ENCODE assay signal across 8 cellular contexts in genomic region chr7:149284343-149284742, GRCh38. TPM values are rescaled to one million over a fixed set of nuclear protein-coding genes. Genes with fewer than 3 reads are reported as not detected.
A peak's percentile ranks its signal among the peaks of the same experiment; 100 is the strongest.
DNase-seq lines count a peak whose midpoint lies in the region; ATAC-seq, FAIRE-seq and TF ChIP-seq lines count a peak whose summit lies in the region.

No MANE protein-coding gene starts in this region.

- H3K27me3 ChIP-seq in BLaER1 (no peaks in the 10 kb centered on the region), keratinocyte (ENCODE audit: control insufficient read depth, extremely low read depth, insufficient read depth, low read length) (no peaks in the 10 kb centered on the region)

- peaks cover 31% of the 10 kb centered on the region for H3K4me1 ChIP-seq in BLaER1
- H3K4me1 ChIP-seq in keratinocyte (ENCODE audit: control insufficient read depth, extremely low read depth, insufficient read depth, low read length), result peaks cover 19% of the 10 kb centered on the region

- H3K36me3 ChIP-seq in BLaER1, result peaks cover 47% of the 10 kb centered on the region
- H3K36me3 ChIP-seq in keratinocyte (ENCODE audit: control insufficient read depth in 2 of 2, extremely low read depth in 1 of 2, insufficient read depth in 2 of 2, low read length in 2 of 2), result peaks cover 2 to 12% of the 10 kb centered on the region in 2 experiments

- H2AFZ ChIP-seq in keratinocyte (ENCODE audit: control insufficient read depth, low read length), result no peak overlapping the region

- H3K9ac ChIP-seq in BLaER1 (no peak overlapping the region), keratinocyte (ENCODE audit: control insufficient read depth, extremely low read depth, insufficient read depth, low read length) (no peak overlapping the region)

- no peak for TF ChIP-seq CTCF in keratinocyte (optimal IDR thresholded peaks at IDR 0.05 in 1 of 3, IDR thresholded peaks at IDR 0.05 in 1 of 3, conservative IDR thresholded peaks at IDR 0.05 in 1 of 3; ENCODE audit: extremely low read depth in 1 of 3, insufficient read depth in 2 of 3, low read length in 3 of 3)

- peaks cover 9% of the 10 kb centered on the region for H4K20me1 ChIP-seq in BLaER1
- no peaks in the 10 kb centered on the region for H4K20me1 ChIP-seq in keratinocyte (ENCODE audit: control insufficient read depth, extremely low read depth, insufficient read depth, low read length)

- H3K4me3 ChIP-seq in BLaER1, result peak overlapping the region; percentile 81; the same call in 1 of the 2 replicates
- H3K4me3 ChIP-seq in keratinocyte (ENCODE audit: control insufficient read depth in 2 of 3, extremely low read depth in 1 of 3, insufficient read depth in 2 of 3, low read depth in 1 of 3, low read length in 3 of 3), result peak overlapping the region in 1 of 3 experiments; percentile 78

- no peak for FAIRE-seq in keratinocyte (lab: Jason Lieb, UNC)

- H3K27ac ChIP-seq in BLaER1, result no peak overlapping the region
- H3K27ac ChIP-seq in keratinocyte (ENCODE audit: control insufficient read depth, insufficient read depth, low read length), result no peak overlapping the region

- H3K9me1 ChIP-seq in keratinocyte (ENCODE audit: control insufficient read depth, extremely low read depth, insufficient read depth, low read length), result no peaks in the 10 kb centered on the region

- no peaks in the 10 kb centered on the region for H3K79me2 ChIP-seq in keratinocyte (ENCODE audit: control insufficient read depth, insufficient read depth, low read length)

- dilution Hi-C loops in keratinocyte (cut with MboI; ENCODE audit: extremely low pct_ligation_motif_present, low sequenced_read_pairs), result no loop called here

- DNase-seq in activated CD4-positive, alpha-beta T cell treated with anti-CD3 and anti-CD28 coated beads for 48 hours, result peak; percentile 37
- DNase-seq in keratinocyte (ENCODE audit: low read depth, low spot score), result no peak
- no peak for DNase-seq in AG08395 (ENCODE audit: low spot score)
- DNase-seq in DMS114 treated with DMSO at 0.1 percent for 48 hours (lab: John Stamatoyannopoulos, UW; ENCODE audit: unreplicated experiment), result no peak

- no peaks in the 10 kb centered on the region for H3K9me3 ChIP-seq in BLaER1
- H3K9me3 ChIP-seq in keratinocyte (ENCODE audit: control insufficient read depth, low read depth, low read length), result no peaks in the 10 kb centered on the region

- ATAC-seq in HG02981 (IDR thresholded peaks at IDR 0.05; ENCODE audit: unreplicated experiment), result peak; percentile 26
- no peak for ATAC-seq in HG02588 (IDR thresholded peaks at IDR 0.05; ENCODE audit: unreplicated experiment)
- no peak for ATAC-seq in GM21576 (IDR thresholded peaks at IDR 0.05; ENCODE audit: unreplicated experiment)

- H3K4me2 ChIP-seq in BLaER1 (peak overlapping the region; percentile 97), keratinocyte (ENCODE audit: control insufficient read depth, extremely low read depth, insufficient read depth, low read depth, low read length) (peak overlapping the region; percentile 93)

RNA-seq across cellular contexts. Expression of gene ZNF783, which starts 22.3 kb away (rescaled TPM):
- polyA plus RNA-seq in keratinocyte, result 4.2 to 6.0 TPM (median 5.0 TPM) in 3 replicates
- polyA plus RNA-seq in keratinocyte (2011; ENCODE audit: low read depth), result 3.2 TPM
- 2.2 and 2.5 TPM in 2 replicates for polyA plus RNA-seq in keratinocyte (2011; cell fraction: cytosol; rRNA removed)
- 17.2 and 24.1 TPM in 2 replicates for polyA plus RNA-seq in keratinocyte (2011; cell fraction: nucleus; rRNA removed)
- 3.8 and 3.9 TPM in 2 replicates for polyA plus RNA-seq in keratinocyte (2012; ENCODE audit: low replicate concordance)
- 4.0 to 5.4 TPM (median 4.8 TPM) in 3 replicates for polyA minus RNA-seq in keratinocyte
- polyA minus RNA-seq in keratinocyte (2011; cell fraction: cytosol; rRNA and poly(A)+ RNA removed), result 3.6 TPM
- polyA minus RNA-seq in keratinocyte (2011; cell fraction: nucleus; rRNA and poly(A)+ RNA removed), result 6.8 and 8.3 TPM in 2 replicates

RNA-seq across cellular contexts. Expression of gene ZNF212, which starts 44.9 kb away (rescaled TPM):
- polyA plus RNA-seq in keratinocyte, result 2.9 to 6.8 TPM (median 3.8 TPM) in 3 replicates
- 9.8 TPM for polyA plus RNA-seq in keratinocyte (2011; ENCODE audit: low read depth)
- polyA plus RNA-seq in keratinocyte (2011; cell fraction: cytosol; rRNA removed), result 2.8 and 3.5 TPM in 2 replicates
- polyA plus RNA-seq in keratinocyte (2011; cell fraction: nucleus; rRNA removed), result 11.0 and 11.2 TPM in 2 replicates
- polyA plus RNA-seq in keratinocyte (2012; ENCODE audit: low replicate concordance), result 6.3 and 13.2 TPM in 2 replicates
- polyA minus RNA-seq in keratinocyte, result 3.0 to 4.8 TPM (median 3.7 TPM) in 3 replicates
- 4.4 TPM for polyA minus RNA-seq in keratinocyte (2011; cell fraction: cytosol; rRNA and poly(A)+ RNA removed)
- 3.8 and 5.4 TPM in 2 replicates for polyA minus RNA-seq in keratinocyte (2011; cell fraction: nucleus; rRNA and poly(A)+ RNA removed)
